Comparison of ENCODE assay signal across 17 cellular contexts in the genomic region with DNA sequence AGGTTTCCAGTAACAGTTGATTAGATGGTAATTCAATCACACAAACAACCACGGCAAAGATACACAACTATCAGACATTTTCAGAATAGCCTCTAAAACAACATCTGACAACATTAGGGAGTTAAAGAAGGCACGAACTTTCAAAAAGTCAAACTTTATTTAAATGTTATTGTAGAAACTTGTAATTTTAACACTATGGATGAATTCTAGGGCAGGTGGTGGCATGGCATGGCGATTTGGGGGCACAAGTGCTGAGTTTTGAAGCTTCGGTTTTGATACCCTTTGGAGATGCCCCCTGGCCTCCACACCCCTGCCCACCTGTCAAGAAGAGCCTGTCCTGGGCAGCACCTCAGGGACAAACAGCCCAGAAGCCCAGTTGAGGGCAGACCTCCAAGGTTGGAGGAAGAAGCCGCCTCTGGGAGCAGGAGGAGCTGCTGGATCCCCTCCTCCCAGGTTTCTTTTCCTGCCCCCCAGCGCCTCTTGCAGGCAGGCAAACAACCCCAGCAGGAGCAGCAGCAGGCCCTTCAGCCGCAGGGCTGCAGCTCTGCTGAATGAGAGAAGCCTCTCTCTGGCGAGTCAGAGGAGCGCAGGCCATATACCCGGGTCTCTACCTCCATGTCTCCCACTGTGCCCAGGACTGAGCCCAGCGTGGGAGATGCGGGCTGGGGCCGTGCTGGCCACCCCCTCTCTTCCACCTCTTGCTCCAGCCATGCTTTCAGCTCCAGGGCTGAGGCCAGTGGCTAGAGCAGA.
DNase-seq lines count a peak whose midpoint lies in the region; ATAC-seq and TF ChIP-seq lines count a peak whose summit lies in the region.
"Had no signal": no experiment of that assay in that cellular context is flagged by ENCODE, and none has a peak within 500 bp of the region (broad histone marks: within the 10 kb centered on the region; RNA-seq: fewer than 3 reads in every experiment).

No MANE protein-coding gene starts in this region.

- intact Hi-C loops in Caco-2 (cut with micrococcal nuclease; ENCODE audit: unreplicated experiment) = loop anchor here (1.0 to 5.0 kb wide), 2 partner anchors 15 to 92 kb away; no protein-coding TSS in a partner anchor
- intact Hi-C loops in naive thymus-derived CD4-positive, alpha-beta T cell (cut with micrococcal nuclease) = loop anchor here in 1 of 2 donors (5.0 kb wide), 1 partner anchor 172 kb away; no protein-coding TSS in a partner anchor

- H3K9me3 ChIP-seq in Caco-2 = no peaks in the 10 kb centered on the region
- no peaks in the 10 kb centered on the region for H3K9me3 ChIP-seq in neuronal stem cell (replicated peaks in 1 of 2; ENCODE audit: control insufficient read depth in 2 of 2, insufficient read depth in 1 of 2, low read depth in 1 of 2, low read length in 2 of 2)
- no peaks in the 10 kb centered on the region for H3K9me3 ChIP-seq in MG63
- no peaks in the 10 kb centered on the region for H3K9me3 ChIP-seq in naive thymus-derived CD4-positive, alpha-beta T cell (ENCODE audit: control insufficient read depth in 2 of 3, low read length in 3 of 3)
- H3K9me3 ChIP-seq: BLaER1 treated with 17β-estradiol and CSF1 and Interleukin-3, amounts not matched to agents 10 nM and 100 nM; Peyer's patch had no signal

- H2AFZ ChIP-seq in neuronal stem cell (ENCODE audit: low read length) = no peak overlapping the region
- H2AFZ ChIP-seq: GM23248 had no signal

- H3K4me1 ChIP-seq in Caco-2 (peaks cover 51% of the 10 kb centered on the region), neuronal stem cell (ENCODE audit: control insufficient read depth in 2 of 2, insufficient read depth in 1 of 2, low read depth in 1 of 2, low read length in 2 of 2) (peaks cover 0 to 1% of the 10 kb centered on the region in 2 donors)
- H3K4me1 ChIP-seq in naive thymus-derived CD4-positive, alpha-beta T cell (ENCODE audit: control insufficient read depth in 2 of 2, insufficient read depth in 2 of 2, low read length in 2 of 2) = peaks cover 7 to 33% of the 10 kb centered on the region in 2 donors

- H3K27me3 ChIP-seq in Caco-2 (replicated peaks; ENCODE audit: control insufficient read depth, insufficient read depth, low read length) (no peaks in the 10 kb centered on the region), neuronal stem cell (ENCODE audit: control insufficient read depth in 3 of 3, insufficient read depth in 3 of 3, low read depth in 1 of 3, low read length in 3 of 3) (no peaks in the 10 kb centered on the region), MG63 (peaks cover 13% of the 10 kb centered on the region)
- no peaks in the 10 kb centered on the region for H3K27me3 ChIP-seq in naive thymus-derived CD4-positive, alpha-beta T cell (ENCODE audit: control insufficient read depth in 2 of 2, insufficient read depth in 2 of 2, low read length in 2 of 2)
- H3K27me3 ChIP-seq: BLaER1 treated with 17β-estradiol and CSF1 and Interleukin-3, amounts not matched to agents 10 nM and 100 nM; Peyer's patch had no signal

- H3K4me2 ChIP-seq in neuronal stem cell (ENCODE audit: insufficient read depth, low read length, poor library complexity, severe bottlenecking) = no peak overlapping the region
- H3K4me2 ChIP-seq: BLaER1 treated with 17β-estradiol and CSF1 and Interleukin-3, amounts not matched to agents 10 nM and 100 nM had no signal

- DNase-seq in Caco-2 (no peak), NCI-H146 (lab: John Stamatoyannopoulos, UW) (peak; percentile 71), neuronal stem cell (ENCODE audit: low spot score) (no peak), MG63 (no peak)
- no peak for DNase-seq in effector memory CD8-positive, alpha-beta T cell
- no peak for DNase-seq in activated CD4-positive, alpha-beta T cell treated with anti-CD3 and anti-CD28 coated beads, Interleukin-2, amount 50 U/mL, for 48 hours
- DNase-seq in naive thymus-derived CD4-positive, alpha-beta T cell = no peak
- DNase-seq: GF-D8, GM23248, KBM-7, NCI-H1417 treated with DMSO at 0.1 percent for 48 hours, NCI-H2029, NCI-H446 treated with DMSO at 0.1 percent for 48 hours, Peyer's patch had no signal

- H2BK12ac ChIP-seq in neuronal stem cell (ENCODE audit: low read length) = no peak overlapping the region

- H3K4ac ChIP-seq in neuronal stem cell (ENCODE audit: low read length) = no peak overlapping the region

- H3K4me3 Mint-ChIP-seq in Caco-2 (ENCODE audit: unreplicated experiment) = no peak overlapping the region
- H3K4me3 Mint-ChIP-seq in effector memory CD8-positive, alpha-beta T cell = no peak overlapping the region
- no peak overlapping the region for H3K4me3 Mint-ChIP-seq in naive thymus-derived CD4-positive, alpha-beta T cell

- H4K91ac ChIP-seq in neuronal stem cell (ENCODE audit: low read depth, low read length, poor library complexity) = no peak overlapping the region

- no CpG with 5 or more reads among the region's 13 CpGs for WGBS in neuronal stem cell (ENCODE audit: extremely low coverage in 2 of 2, insufficient read length in 2 of 2, insufficient replicate concordance in 1 of 2), 2 donors

- no peak overlapping the region for H2BK5ac ChIP-seq in neuronal stem cell (ENCODE audit: low read length)

- no peaks in the 10 kb centered on the region for H3K27me3 Mint-ChIP-seq in Caco-2 (ENCODE audit: insufficient read depth, unreplicated experiment)
- no peaks in the 10 kb centered on the region for H3K27me3 Mint-ChIP-seq in effector memory CD8-positive, alpha-beta T cell
- peaks cover 0 to 13% (median 0%) of the 10 kb centered on the region in 5 donors for H3K27me3 Mint-ChIP-seq in naive thymus-derived CD4-positive, alpha-beta T cell

- H3K79me1 ChIP-seq in neuronal stem cell (ENCODE audit: low read depth, low read length) = no peaks in the 10 kb centered on the region

- H3K27ac Mint-ChIP-seq in Caco-2 (ENCODE audit: unreplicated experiment) = peak overlapping the region; percentile 14
- peak overlapping the region; percentile 95 to 96 for H3K27ac Mint-ChIP-seq in effector memory CD8-positive, alpha-beta T cell
- no peak overlapping the region for H3K27ac Mint-ChIP-seq in naive thymus-derived CD4-positive, alpha-beta T cell

- no peak for TF ChIP-seq CTCF in Caco-2 (IDR thresholded peaks at IDR 0.05; ENCODE audit: insufficient read depth in 1 of 2, low read depth in 1 of 2, low read length in 1 of 2, severe bottlenecking in 1 of 2, unreplicated experiment in 1 of 2)

- H3K18ac ChIP-seq in neuronal stem cell (ENCODE audit: low read length) = no peak overlapping the region

- H4K8ac ChIP-seq in neuronal stem cell (ENCODE audit: low read depth, low read length) = no peak overlapping the region

- no TSS peak for BruUV-seq in Caco-2 (replicated peaks; lab: Mats Ljungman, UMichigan)

- H2AK5ac ChIP-seq in neuronal stem cell (ENCODE audit: low read depth, low read length) = no peak overlapping the region

- no peak overlapping the region for H2BK120ac ChIP-seq in neuronal stem cell (ENCODE audit: low read depth, low read length)

- H3K14ac ChIP-seq in neuronal stem cell (ENCODE audit: low read length) = no peak overlapping the region

- no peak overlapping the region for H3K27ac ChIP-seq in neuronal stem cell (replicated peaks; ENCODE audit: low read length)
- H3K27ac ChIP-seq in naive thymus-derived CD4-positive, alpha-beta T cell (ENCODE audit: low read depth, low read length) = no peak overlapping the region
- H3K27ac ChIP-seq: BLaER1 treated with 17β-estradiol and CSF1 and Interleukin-3, amounts not matched to agents 10 nM and 100 nM; GM23248 had no signal

- H3K4me3 ChIP-seq in Caco-2 (ENCODE audit: low read depth, low read length) (no peak overlapping the region), neuronal stem cell (ENCODE audit: low read length in 2 of 2) (no peak overlapping the region), MG63 (no peak overlapping the region)
- no peak overlapping the region for H3K4me3 ChIP-seq in naive thymus-derived CD4-positive, alpha-beta T cell (ENCODE audit: low read length)
- H3K4me3 ChIP-seq: BLaER1 treated with 17β-estradiol and CSF1 and Interleukin-3, amounts not matched to agents 10 nM and 100 nM; GM23248; Peyer's patch had no signal

- H3K36me3 ChIP-seq in Caco-2 (ENCODE audit: control insufficient read depth, insufficient read depth, low read length) = no peaks in the 10 kb centered on the region
- no peaks in the 10 kb centered on the region for H3K36me3 ChIP-seq in neuronal stem cell (replicated peaks in 1 of 2; ENCODE audit: control insufficient read depth in 2 of 2, insufficient read depth in 2 of 2, low read length in 2 of 2)
- H3K36me3 ChIP-seq in MG63 = no peaks in the 10 kb centered on the region
- H3K36me3 ChIP-seq in naive thymus-derived CD4-positive, alpha-beta T cell (ENCODE audit: control insufficient read depth in 2 of 3, insufficient read depth in 3 of 3, low read length in 3 of 3) = no peaks in the 10 kb centered on the region
- H3K36me3 ChIP-seq: BLaER1 treated with 17β-estradiol and CSF1 and Interleukin-3, amounts not matched to agents 10 nM and 100 nM; Peyer's patch had no signal

- H3K23ac ChIP-seq in neuronal stem cell (ENCODE audit: low read depth, low read length, poor library complexity) = peak overlapping the region; percentile 32

- H2BK15ac ChIP-seq in neuronal stem cell (ENCODE audit: low read length) = no peak overlapping the region

- no peaks in the 10 kb centered on the region for H3K9me3 Mint-ChIP-seq in Caco-2 (ENCODE audit: unreplicated experiment)
- peaks cover 0 to 2% of the 10 kb centered on the region in 2 donors for H3K9me3 Mint-ChIP-seq in effector memory CD8-positive, alpha-beta T cell
- no peaks in the 10 kb centered on the region for H3K9me3 Mint-ChIP-seq in naive thymus-derived CD4-positive, alpha-beta T cell

- no peak overlapping the region for H3K9ac ChIP-seq in neuronal stem cell (ENCODE audit: low read depth, low read length, poor library complexity)
- H3K9ac ChIP-seq: BLaER1 treated with 17β-estradiol and CSF1 and Interleukin-3, amounts not matched to agents 10 nM and 100 nM; GM23248 had no signal

- CTCF ChIA-PET in Caco-2 (lab: Charles Lee) = interaction anchor here (1.5 to 5.1 kb wide), 3 partner anchors 16 to 76 kb away, joined by 3 to 40 read pairs (median 20); no protein-coding TSS in a partner anchor
- CTCF ChIA-PET in naive thymus-derived CD4-positive, alpha-beta T cell (lab: Charles Lee) = interaction anchor here (0.6 to 7.7 kb wide), 6 partner anchors 22 to 172 kb away, joined by 3 to 155 read pairs (median 18); no protein-coding TSS in a partner anchor

- ATAC-seq in effector memory CD8-positive, alpha-beta T cell (replicated peaks) = no peak
- no peak for ATAC-seq in HG02870 (IDR thresholded peaks at IDR 0.05; ENCODE audit: unreplicated experiment)
- ATAC-seq in naive thymus-derived CD4-positive, alpha-beta T cell = no peak
- ATAC-seq: Right ventricle myocardium inferior had no signal

- POLR2A ChIA-PET in Caco-2 (lab: Charles Lee) = no interaction called here
- POLR2A ChIA-PET in naive thymus-derived CD4-positive, alpha-beta T cell (lab: Charles Lee) = no interaction called here

- peaks cover 19% of the 10 kb centered on the region for H3K4me1 Mint-ChIP-seq in Caco-2 (ENCODE audit: low read depth, unreplicated experiment)
- peaks cover 45 to 59% of the 10 kb centered on the region in 2 donors for H3K4me1 Mint-ChIP-seq in effector memory CD8-positive, alpha-beta T cell (ENCODE audit: low read depth in 2 of 2)
- H3K4me1 Mint-ChIP-seq in naive thymus-derived CD4-positive, alpha-beta T cell = peaks cover under 1 to 21% (median 10%) of the 10 kb centered on the region in 7 donors

- peaks cover 5% of the 10 kb centered on the region for H3K36me3 Mint-ChIP-seq in Caco-2 (ENCODE audit: insufficient read depth, unreplicated experiment)
- H3K36me3 Mint-ChIP-seq in effector memory CD8-positive, alpha-beta T cell (ENCODE audit: insufficient read depth) = peaks cover 6% of the 10 kb centered on the region
- H3K36me3 Mint-ChIP-seq in naive thymus-derived CD4-positive, alpha-beta T cell = no peaks in the 10 kb centered on the region

Comparison
In these comparisons a context has a peak if more than half of its experiments do, and no peak if none do; other contexts are left out.
1. H3K27ac Mint-ChIP-seq: peak in Caco-2 (single experiment) and effector memory CD8-positive, alpha-beta T cell (2 of 2); none in naive thymus-derived CD4-positive, alpha-beta T cell (0 of 9).